19 cellular contexts compared by ENCODE assay signal in genomic region chr12:121603581-121603980, GRCh38. TPM values are rescaled to one million over a fixed set of nuclear protein-coding genes. Genes with fewer than 3 reads are reported as not detected.
DNase-seq lines count a peak whose midpoint lies in the region; ATAC-seq and TF ChIP-seq lines count a peak whose summit lies in the region.
"Had no signal": no experiment of that assay in that cellular context is flagged by ENCODE, and none has a peak within 500 bp of the region (broad histone marks: within the 10 kb centered on the region; RNA-seq: fewer than 3 reads in every experiment).

No MANE protein-coding gene starts in this region.

- WGBS in SK-N-SH (ENCODE audit: low lambda C conversion rate), result 98% methylated on average over 6 of the region's 6 CpGs

- no peak for TF ChIP-seq RAD21 in SK-N-SH (IDR thresholded peaks at IDR 0.05; ENCODE audit: low read length)

- H3K27ac Mint-ChIP-seq in activated naive CD8-positive, alpha-beta T cell, result peak overlapping the region; percentile 41
- no peak overlapping the region for H3K27ac Mint-ChIP-seq in activated naive CD8-positive, alpha-beta T cell treated with anti-CD3 and anti-CD28 coated beads for 36 hours
- H3K27ac Mint-ChIP-seq: CD4-positive, alpha-beta memory T cell; CD4-positive, CD25-positive, alpha-beta regulatory T cell; CD8-positive, alpha-beta memory T cell had no signal

- no peaks in the 10 kb centered on the region for H4K20me1 ChIP-seq in SK-N-SH (ENCODE audit: insufficient read depth)
- H4K20me1 ChIP-seq: BLaER1 had no signal

- peaks cover 4% of the 10 kb centered on the region for H3F3A ChIP-seq in SK-N-SH (replicated peaks; ENCODE audit: insufficient read depth)

- H3K4me1 ChIP-seq in foreskin keratinocyte, result peaks cover 4% of the 10 kb centered on the region
- H3K4me1 ChIP-seq in SK-N-SH (ENCODE audit: control insufficient read depth in 1 of 2, insufficient read depth in 2 of 2, low read depth in 1 of 2, low read length in 1 of 2), result no peaks in the 10 kb centered on the region
- H3K4me1 ChIP-seq: BE2C had no signal

- H3K4me2 ChIP-seq in SK-N-SH, result no peak overlapping the region
- H3K4me2 ChIP-seq: BLaER1 had no signal

- H3K36me3 ChIP-seq in SK-N-SH (replicated peaks in 1 of 2; ENCODE audit: control insufficient read depth in 1 of 2, insufficient read depth in 2 of 2, low read length in 1 of 2), result no peaks in the 10 kb centered on the region
- H3K36me3 ChIP-seq: BE2C, BLaER1 had no signal

- H3K27me3 Mint-ChIP-seq in activated naive CD8-positive, alpha-beta T cell, result no peaks in the 10 kb centered on the region
- no peaks in the 10 kb centered on the region for H3K27me3 Mint-ChIP-seq in activated naive CD8-positive, alpha-beta T cell treated with anti-CD3 and anti-CD28 coated beads for 36 hours
- H3K27me3 Mint-ChIP-seq: CD4-positive, alpha-beta memory T cell; CD4-positive, CD25-positive, alpha-beta regulatory T cell; CD8-positive, alpha-beta memory T cell had no signal

- no peaks in the 10 kb centered on the region for H3K79me2 ChIP-seq in SK-N-SH (ENCODE audit: insufficient read depth)

- H3K4me1 Mint-ChIP-seq in activated naive CD8-positive, alpha-beta T cell (ENCODE audit: low read depth), result peaks cover 1% of the 10 kb centered on the region
- no peaks in the 10 kb centered on the region for H3K4me1 Mint-ChIP-seq in activated naive CD8-positive, alpha-beta T cell treated with anti-CD3 and anti-CD28 coated beads for 36 hours
- H3K4me1 Mint-ChIP-seq: CD14-positive monocyte had no signal

- H3K36me3 Mint-ChIP-seq in activated naive CD8-positive, alpha-beta T cell, result no peaks in the 10 kb centered on the region
- H3K36me3 Mint-ChIP-seq in activated naive CD8-positive, alpha-beta T cell treated with anti-CD3 and anti-CD28 coated beads for 36 hours, result no peaks in the 10 kb centered on the region
- H3K36me3 Mint-ChIP-seq: CD14-positive monocyte; CD4-positive, alpha-beta memory T cell; CD4-positive, CD25-positive, alpha-beta regulatory T cell had no signal

- H3K4me3 ChIP-seq in epithelial cell of esophagus (ENCODE audit: low read length), result no peak overlapping the region
- no peak overlapping the region for H3K4me3 ChIP-seq in SK-N-SH (ENCODE audit: low read depth in 2 of 2, low read length in 1 of 2)
- H3K4me3 ChIP-seq: BLaER1 had no signal

- intact Hi-C loops in posterior cingulate gyrus (cut with DNase I), result no loop called here

- POLR2A ChIA-PET in SK-N-SH (lab: Yijun Ruan, JAX), result no interaction called here

- peak; percentile 18 for ATAC-seq in foreskin keratinocyte

- no peaks in the 10 kb centered on the region for H3K27me3 ChIP-seq in foreskin keratinocyte
- H3K27me3 ChIP-seq in SK-N-SH (ENCODE audit: insufficient read depth), result no peaks in the 10 kb centered on the region
- H3K27me3 ChIP-seq: BE2C, BLaER1 had no signal

- H3K4me3 Mint-ChIP-seq in activated naive CD8-positive, alpha-beta T cell, result no peak overlapping the region
- no peak overlapping the region for H3K4me3 Mint-ChIP-seq in activated naive CD8-positive, alpha-beta T cell treated with anti-CD3 and anti-CD28 coated beads for 36 hours
- H3K4me3 Mint-ChIP-seq: CD14-positive monocyte; CD4-positive, alpha-beta memory T cell; CD4-positive, CD25-positive, alpha-beta regulatory T cell; CD8-positive, alpha-beta memory T cell had no signal

- no peak overlapping the region for H3K9ac ChIP-seq in SK-N-SH
- H3K9ac ChIP-seq: BLaER1 had no signal

- no peak for DNase-seq in activated naive CD8-positive, alpha-beta T cell treated with anti-CD3 and anti-CD28 coated beads for 36 hours
- DNase-seq in epithelial cell of esophagus (ENCODE audit: low read depth) (peak; percentile 74), foreskin keratinocyte (peak; percentile 63 to 83), SK-N-SH (no peak), DMS 273 (lab: John Stamatoyannopoulos, UW; ENCODE audit: unreplicated experiment) (no peak), posterior cingulate gyrus (no peak)
- DNase-seq: 8988T; ACHN; BE2C; C1 segment of cervical spinal cord; CD4-positive, alpha-beta memory T cell; CD4-positive, CD25-positive, alpha-beta regulatory T cell; CD8-positive, alpha-beta memory T cell; COR-L47; DMS79 treated with DMSO at 0.1 percent for 48 hours; GF-D8 had no signal

- no peaks in the 10 kb centered on the region for H3K9me3 ChIP-seq in SK-N-SH
- H3K9me3 ChIP-seq: BE2C, BLaER1 had no signal

- no peak for TF ChIP-seq CTCF in epithelial cell of esophagus (IDR thresholded peaks at IDR 0.05; ENCODE audit: insufficient read depth, low read depth, low read length, missing control alignments)
- no peak for TF ChIP-seq CTCF in foreskin keratinocyte (conservative IDR thresholded peaks at IDR 0.05)
- no peak for TF ChIP-seq CTCF in SK-N-SH (IDR thresholded peaks at IDR 0.05)

- CTCF ChIA-PET in SK-N-SH (lab: Yijun Ruan, JAX), result no interaction called here

- H3K9me3 Mint-ChIP-seq in activated naive CD8-positive, alpha-beta T cell (ENCODE audit: low read depth), result no peaks in the 10 kb centered on the region
- H3K9me3 Mint-ChIP-seq in activated naive CD8-positive, alpha-beta T cell treated with anti-CD3 and anti-CD28 coated beads for 36 hours, result no peaks in the 10 kb centered on the region
- H3K9me3 Mint-ChIP-seq: CD14-positive monocyte; CD4-positive, alpha-beta memory T cell; CD8-positive, alpha-beta memory T cell had no signal

- no peak overlapping the region for H2AFZ ChIP-seq in SK-N-SH (ENCODE audit: low read depth)

- no peak for TF ChIP-seq EP300 in SK-N-SH (IDR thresholded peaks at IDR 0.05; ENCODE audit: borderline replicate concordance in 1 of 2, low read depth in 1 of 2, low read length in 1 of 2)

- no peaks in the 10 kb centered on the region for H3K9me2 ChIP-seq in SK-N-SH

- H3K27ac ChIP-seq in foreskin keratinocyte (no peak overlapping the region), SK-N-SH (ENCODE audit: low read depth in 2 of 2, low read length in 1 of 2) (no peak overlapping the region)
- H3K27ac ChIP-seq: BLaER1 had no signal

TF ChIP-seq in SK-N-SH, 30 proteins besides CTCF, POLR2A, EP300 and RAD21 (continues in another document):
- TF ChIP-seq YY1 (IDR thresholded peaks at IDR 0.05; ENCODE audit: low read depth) (no peak), RFX5 (IDR thresholded peaks at IDR 0.05; ENCODE audit: low read length) (no peak), TEAD4 (IDR thresholded peaks at IDR 0.05; ENCODE audit: borderline replicate concordance, insufficient read depth) (no peak), GATA2 (CRISPR knock-in tag; IDR thresholded peaks at IDR 0.05) (no peak), ELF1 (IDR thresholded peaks at IDR 0.05) (no peak), PBX3 (IDR thresholded peaks at IDR 0.05) (no peak), GABPA (IDR thresholded peaks at IDR 0.05; ENCODE audit: low read depth) (no peak), NRF1 (IDR thresholded peaks at IDR 0.05; ENCODE audit: low read depth, low read length) (no peak), USF1 (IDR thresholded peaks at IDR 0.05; ENCODE audit: borderline replicate concordance, low read depth) (no peak), RXRA (IDR thresholded peaks at IDR 0.05; ENCODE audit: borderline replicate concordance, low read depth) (no peak), NFIC (IDR thresholded peaks at IDR 0.05; ENCODE audit: borderline replicate concordance) (no peak), USF2 (IDR thresholded peaks at IDR 0.05; ENCODE audit: borderline replicate concordance, low read depth, low read length) (no peak), JUND (IDR thresholded peaks at IDR 0.05) (no peak)

RNA-seq across cellular contexts. Expression of gene ORAI1, which starts 22.7 kb away (rescaled TPM):
- total RNA-seq in activated naive CD8-positive, alpha-beta T cell treated with anti-CD3 and anti-CD28 coated beads for 36 hours, result 10 to 100 TPM; 44.0 to 44.4 TPM
- 23.4 and 25.2 TPM in 2 replicates for total RNA-seq in foreskin keratinocyte
- polyA plus RNA-seq in foreskin keratinocyte (45.8 and 46.1 TPM in 2 replicates), SK-N-SH (2012; rRNA removed) (13.2 and 16.6 TPM in 2 replicates)
- 6.8 and 12.5 TPM in 2 replicates for polyA plus RNA-seq in SK-N-SH (2012; cell fraction: cytosol; rRNA removed)
- 6.0 and 6.1 TPM in 2 replicates for polyA plus RNA-seq in SK-N-SH (2012; cell fraction: nucleus; rRNA removed)

RNA-seq across cellular contexts. Expression of gene KDM2B, which starts 22.8 kb away (rescaled TPM):
- total RNA-seq in activated naive CD8-positive, alpha-beta T cell treated with anti-CD3 and anti-CD28 coated beads for 36 hours, result 10 to 100 TPM; 55.3 to 57.3 TPM
- 25.9 and 29.1 TPM in 2 replicates for total RNA-seq in foreskin keratinocyte
- polyA plus RNA-seq in foreskin keratinocyte, result 9.5 and 12.0 TPM in 2 replicates
- 9.6 and 11.5 TPM in 2 replicates for polyA plus RNA-seq in SK-N-SH (2012; rRNA removed)
- polyA plus RNA-seq in SK-N-SH (2012; cell fraction: cytosol; rRNA removed), result 8.2 and 11.0 TPM in 2 replicates
- 25.9 and 32.9 TPM in 2 replicates for polyA plus RNA-seq in SK-N-SH (2012; cell fraction: nucleus; rRNA removed)

Comparison
In these comparisons a context has a peak if more than half of its experiments do, and no peak if none do; other contexts are left out.
1. DNase-seq: peak in epithelial cell of esophagus (single experiment) and foreskin keratinocyte (2 of 2); none in activated naive CD8-positive, alpha-beta T cell treated with anti-CD3 and anti-CD28 coated beads for 36 hours (single experiment), SK-N-SH (single experiment), DMS 273 (single experiment) and posterior cingulate gyrus (0 of 10).